ENCODE assay signal across 13 cellular contexts in genomic region chr22:29587938-29588699, GRCh38. TPM values are rescaled to one million over a fixed set of nuclear protein-coding genes. Genes with fewer than 3 reads are reported as not detected.
DNase-seq lines count a peak whose midpoint lies in the region; TF ChIP-seq lines count a peak whose summit lies in the region.
"Had no signal": no experiment of that assay in that cellular context is flagged by ENCODE, and none has a peak within 500 bp of the region (broad histone marks: within the 10 kb centered on the region; RNA-seq: fewer than 3 reads in every experiment).

No MANE protein-coding gene starts in this region.

- H3K36me3 Mint-ChIP-seq in immature natural killer cell: no peaks in the 10 kb centered on the region
- H3K36me3 Mint-ChIP-seq in progenitor cell of endocrine pancreas (ENCODE audit: insufficient read depth): no peaks in the 10 kb centered on the region
- H3K36me3 Mint-ChIP-seq in activated T-helper 1 cell treated with anti-CD3 and anti-CD28 coated beads, Interleukin-12 subunit alpha, Interleukin-12 subunit beta, Interleukin-2, Interleukin-4 antibody, amounts not matched to agents 30 ng/mL and 10 ng/mL and 1 ng/mL, durations not matched to agents 14 hours and 24 hours and 36 hours (ENCODE audit: low read depth): no peaks in the 10 kb centered on the region

- H3K27me3 Mint-ChIP-seq in immature natural killer cell (ENCODE audit: low read depth in 3 of 3): peaks cover 0 to 4% (median 2%) of the 10 kb centered on the region in 3 donors
- H3K27me3 Mint-ChIP-seq in progenitor cell of endocrine pancreas: no peaks in the 10 kb centered on the region
- H3K27me3 Mint-ChIP-seq in activated T-helper 1 cell treated with anti-CD3 and anti-CD28 coated beads, Interleukin-12 subunit alpha, Interleukin-12 subunit beta, Interleukin-2, Interleukin-4 antibody, amounts not matched to agents 30 ng/mL and 10 ng/mL and 1 ng/mL, durations not matched to agents 14 hours and 24 hours and 36 hours (ENCODE audit: insufficient read depth): no peaks in the 10 kb centered on the region
- H3K27me3 Mint-ChIP-seq: activated B cell treated with CpG ODN at 0.5 μM for 24 hours; CD4-positive, alpha-beta T cell had no signal

- 76 to 90% (median 85%) methylated on average over 7 to 9 of the region's 9 CpGs for WGBS in spleen, 5 donors

- CTCF ChIA-PET in AG04450 (lab: Charles Lee): interaction anchor here (0.7 to 1.8 kb wide), 7 partner anchors 9 to 668 kb away, joined by 3 to 5 read pairs (median 4); no protein-coding TSS in a partner anchor

- no peaks in the 10 kb centered on the region for H3K36me3 ChIP-seq in spleen
- H3K36me3 ChIP-seq: pancreas, uterus had no signal

- TF ChIP-seq POLR2A in spleen (IDR thresholded peaks at IDR 0.05): no peak

- H3K9me3 Mint-ChIP-seq in immature natural killer cell (no peaks in the 10 kb centered on the region), progenitor cell of endocrine pancreas (ENCODE audit: low read depth) (no peaks in the 10 kb centered on the region)
- H3K9me3 Mint-ChIP-seq in activated T-helper 1 cell treated with anti-CD3 and anti-CD28 coated beads, Interleukin-12 subunit alpha, Interleukin-12 subunit beta, Interleukin-2, Interleukin-4 antibody, amounts not matched to agents 30 ng/mL and 10 ng/mL and 1 ng/mL, durations not matched to agents 14 hours and 24 hours and 36 hours: no peaks in the 10 kb centered on the region
- H3K9me3 Mint-ChIP-seq: activated B cell treated with CpG ODN at 0.5 μM for 24 hours; CD4-positive, alpha-beta T cell had no signal

- TF ChIP-seq CTCF in AG04450 (IDR thresholded peaks at IDR 0.05; ENCODE audit: low read depth, low read length): no peak
- no peak for TF ChIP-seq CTCF in spleen (IDR thresholded peaks at IDR 0.05 in 8 of 11, conservative IDR thresholded peaks at IDR 0.05 in 3 of 11)
- no peak for TF ChIP-seq CTCF in progenitor cell of endocrine pancreas (IDR thresholded peaks at IDR 0.05; ENCODE audit: unreplicated experiment)

- no peaks in the 10 kb centered on the region for H3K9me3 ChIP-seq in AG04450 (ENCODE audit: control insufficient read depth, insufficient read depth, low read length)
- H3K9me3 ChIP-seq in spleen: no peaks in the 10 kb centered on the region
- H3K9me3 ChIP-seq: pancreas, uterus had no signal

- intact Hi-C loops in spleen (cut with DNase I; ENCODE audit: low total_unique reads): no loop called here
- intact Hi-C loops in activated T-helper 1 cell treated with anti-CD3 and anti-CD28 coated beads, Interleukin-12 subunit alpha, Interleukin-12 subunit beta, Interleukin-2, Interleukin-4 antibody, amounts not matched to agents 30 ng/mL and 10 ng/mL and 1 ng/mL, durations not matched to agents 14 hours and 24 hours and 36 hours (cut with micrococcal nuclease): no loop called here

- H3K4me1 Mint-ChIP-seq in immature natural killer cell: peaks cover 8 to 11% of the 10 kb centered on the region in 2 donors
- peaks cover 1% of the 10 kb centered on the region for H3K4me1 Mint-ChIP-seq in progenitor cell of endocrine pancreas (ENCODE audit: low read depth)
- peaks cover 11% of the 10 kb centered on the region for H3K4me1 Mint-ChIP-seq in activated T-helper 1 cell treated with anti-CD3 and anti-CD28 coated beads, Interleukin-12 subunit alpha, Interleukin-12 subunit beta, Interleukin-2, Interleukin-4 antibody, amounts not matched to agents 30 ng/mL and 10 ng/mL and 1 ng/mL, durations not matched to agents 14 hours and 24 hours and 36 hours (ENCODE audit: low read depth)

- H3K4me1 ChIP-seq in spleen: peaks cover 0 to 8% (median 0%) of the 10 kb centered on the region in 6 donors
- H3K4me1 ChIP-seq: pancreas, uterus had no signal

- DNase-seq in AG04450 (ENCODE audit: low read depth, low spot score): peak; percentile 50
- DNase-seq in HPDE6-E6E7 (ENCODE audit: extremely low spot score): peak; percentile 65
- DNase-seq in amniotic stem cell (lab: John Stamatoyannopoulos, UW): peak; percentile 42
- no peak for DNase-seq in immature natural killer cell
- DNase-seq in spleen: no peak
- no peak for DNase-seq in progenitor cell of endocrine pancreas (ENCODE audit: low spot score, unreplicated experiment)
- DNase-seq in NCI-H1105 treated with DMSO at 0.1 percent for 48 hours (lab: John Stamatoyannopoulos, UW): no peak
- DNase-seq in activated T-helper 1 cell treated with anti-CD3 and anti-CD28 coated beads, Interleukin-12 subunit alpha, Interleukin-12 subunit beta, Interleukin-2, Interleukin-4 antibody, amounts not matched to agents 30 ng/mL and 10 ng/mL and 1 ng/mL, durations not matched to agents 14 hours and 24 hours and 36 hours (ENCODE audit: low spot score): no peak
- DNase-seq: activated B cell treated with CpG ODN at 0.5 μM for 24 hours; activated effector memory CD4-positive, alpha-beta T cell treated with Interleukin-2 at 50 U/mL for 16 hours; CD4-positive, alpha-beta T cell; pancreas; uterus had no signal

- POLR2A ChIA-PET in AG04450 (lab: Yijun Ruan, JAX): interaction anchor here (0.6 to 0.7 kb wide), 2 partner anchors 67 to 313 kb away, joined by 3 to 5 read pairs; no protein-coding TSS in a partner anchor

- H3K27ac Mint-ChIP-seq in immature natural killer cell (peak overlapping the region in 4 of 6 donors; percentile 71 to 82 (median 77)), progenitor cell of endocrine pancreas (no peak overlapping the region)
- H3K27ac Mint-ChIP-seq in activated T-helper 1 cell treated with anti-CD3 and anti-CD28 coated beads, Interleukin-12 subunit alpha, Interleukin-12 subunit beta, Interleukin-2, Interleukin-4 antibody, amounts not matched to agents 30 ng/mL and 10 ng/mL and 1 ng/mL, durations not matched to agents 14 hours and 24 hours and 36 hours: no peak overlapping the region
- H3K27ac Mint-ChIP-seq: activated B cell treated with CpG ODN at 0.5 μM for 24 hours had no signal

- no peak overlapping the region for H3K4me3 Mint-ChIP-seq in immature natural killer cell
- H3K4me3 Mint-ChIP-seq in progenitor cell of endocrine pancreas (ENCODE audit: low read depth): no peak overlapping the region
- no peak overlapping the region for H3K4me3 Mint-ChIP-seq in activated T-helper 1 cell treated with anti-CD3 and anti-CD28 coated beads, Interleukin-12 subunit alpha, Interleukin-12 subunit beta, Interleukin-2, Interleukin-4 antibody, amounts not matched to agents 30 ng/mL and 10 ng/mL and 1 ng/mL, durations not matched to agents 14 hours and 24 hours and 36 hours
- H3K4me3 Mint-ChIP-seq: activated B cell treated with CpG ODN at 0.5 μM for 24 hours; CD4-positive, alpha-beta T cell had no signal

- H3K27ac ChIP-seq in AG04450 (ENCODE audit: low read depth, low read length) (peak overlapping the region; percentile 47), spleen (no peak overlapping the region)
- H3K27ac ChIP-seq: pancreas, uterus had no signal

- no peaks in the 10 kb centered on the region for H3K27me3 ChIP-seq in AG04450 (ENCODE audit: control insufficient read depth, insufficient read depth, low read length)
- no peaks in the 10 kb centered on the region for H3K27me3 ChIP-seq in spleen (replicated peaks in 1 of 7)
- H3K27me3 ChIP-seq: pancreas, uterus had no signal

- no peak overlapping the region for H3K4me3 ChIP-seq in AG04450 (ENCODE audit: low read depth, low read length)
- no peak overlapping the region for H3K4me3 ChIP-seq in spleen
- H3K4me3 ChIP-seq: pancreas, uterus had no signal

RNA-seq across cellular contexts. Expression of gene NIPSNAP1, which starts 7.2 kb away (rescaled TPM):
- polyA plus RNA-seq in AG04450 (2011; rRNA removed): 84.4 and 89.5 TPM in 2 replicates
- 51.8 and 59.8 TPM in 2 replicates for polyA minus RNA-seq in AG04450 (2011; rRNA and poly(A)+ RNA removed)
- polyA plus RNA-seq in immature natural killer cell: 10 to 100 TPM; 44.5 to 60.5 (median 47.6) TPM
- total RNA-seq in spleen: 10 to 100 TPM; 15.5 to 28.0 (median 23.5) TPM
- 10 to 100 TPM; 18.6 to 27.7 (median 24.7) TPM for polyA plus RNA-seq in spleen
- 221 and 222 TPM in 2 replicates for total RNA-seq in progenitor cell of endocrine pancreas
- 43.7 and 44.7 TPM in 2 replicates for total RNA-seq in activated T-helper 1 cell treated with anti-CD3 and anti-CD28 coated beads, Interleukin-12 subunit alpha, Interleukin-12 subunit beta, Interleukin-2, Interleukin-4 antibody, amounts not matched to agents 30 ng/mL and 10 ng/mL and 1 ng/mL, durations not matched to agents 14 hours and 24 hours and 36 hours

RNA-seq across cellular contexts. Expression of gene NF2, which starts 15.3 kb away (rescaled TPM):
- polyA plus RNA-seq in AG04450 (2011; rRNA removed) (52.3 and 57.6 TPM in 2 replicates), immature natural killer cell (10 to 100 TPM; 12.9 to 34.1 (median 15.6) TPM), spleen (1 to 10 TPM; 3.9 to 8.3 (median 4.4) TPM)
- polyA minus RNA-seq in AG04450 (2011; rRNA and poly(A)+ RNA removed): 86.0 and 94.3 TPM in 2 replicates
- total RNA-seq in spleen (10 to 100 TPM; 21.5 to 42.9 (median 32.6) TPM), progenitor cell of endocrine pancreas (36.6 and 37.1 TPM in 2 replicates)
- total RNA-seq in activated T-helper 1 cell treated with anti-CD3 and anti-CD28 coated beads, Interleukin-12 subunit alpha, Interleukin-12 subunit beta, Interleukin-2, Interleukin-4 antibody, amounts not matched to agents 30 ng/mL and 10 ng/mL and 1 ng/mL, durations not matched to agents 14 hours and 24 hours and 36 hours: 65.7 and 66.1 TPM in 2 replicates

RNA-seq across cellular contexts. Expression of gene THOC5, which starts 34.6 kb away (rescaled TPM):
- polyA plus RNA-seq in AG04450 (2011; rRNA removed) (92.0 and 93.7 TPM in 2 replicates), immature natural killer cell (10 to 100 TPM; 22.6 to 28.7 (median 25.7) TPM), spleen (10 to 100 TPM; 14.4 to 21.1 (median 18.1) TPM)
- polyA minus RNA-seq in AG04450 (2011; rRNA and poly(A)+ RNA removed): 91.7 and 110 TPM in 2 replicates
- total RNA-seq in spleen (10 to 100 TPM; 30.8 to 55.5 (median 40.7) TPM), progenitor cell of endocrine pancreas (72.9 and 80.3 TPM in 2 replicates)
- 69.0 and 76.2 TPM in 2 replicates for total RNA-seq in activated T-helper 1 cell treated with anti-CD3 and anti-CD28 coated beads, Interleukin-12 subunit alpha, Interleukin-12 subunit beta, Interleukin-2, Interleukin-4 antibody, amounts not matched to agents 30 ng/mL and 10 ng/mL and 1 ng/mL, durations not matched to agents 14 hours and 24 hours and 36 hours

Comparison
In these comparisons a context has a peak if more than half of its experiments do, and no peak if none do; other contexts are left out.
1. DNase-seq: peak in AG04450 (single experiment), HPDE6-E6E7 (single experiment) and amniotic stem cell (single experiment); none in immature natural killer cell (0 of 3), spleen (single experiment), progenitor cell of endocrine pancreas (single experiment), NCI-H1105 treated with DMSO at 0.1 percent for 48 hours (single experiment) and activated T-helper 1 cell treated with anti-CD3 and anti-CD28 coated beads, Interleukin-12 subunit alpha, Interleukin-12 subunit beta, Interleukin-2, Interleukin-4 antibody, amounts not matched to agents 30 ng/mL and 10 ng/mL and 1 ng/mL, durations not matched to agents 14 hours and 24 hours and 36 hours (single experiment).
2. H3K27ac Mint-ChIP-seq: peak in immature natural killer cell (4 of 6); none in progenitor cell of endocrine pancreas (single experiment) and activated T-helper 1 cell treated with anti-CD3 and anti-CD28 coated beads, Interleukin-12 subunit alpha, Interleukin-12 subunit beta, Interleukin-2, Interleukin-4 antibody, amounts not matched to agents 30 ng/mL and 10 ng/mL and 1 ng/mL, durations not matched to agents 14 hours and 24 hours and 36 hours (single experiment).